Comparison of ENCODE assay signal across 1 cellular context in the genomic region with DNA sequence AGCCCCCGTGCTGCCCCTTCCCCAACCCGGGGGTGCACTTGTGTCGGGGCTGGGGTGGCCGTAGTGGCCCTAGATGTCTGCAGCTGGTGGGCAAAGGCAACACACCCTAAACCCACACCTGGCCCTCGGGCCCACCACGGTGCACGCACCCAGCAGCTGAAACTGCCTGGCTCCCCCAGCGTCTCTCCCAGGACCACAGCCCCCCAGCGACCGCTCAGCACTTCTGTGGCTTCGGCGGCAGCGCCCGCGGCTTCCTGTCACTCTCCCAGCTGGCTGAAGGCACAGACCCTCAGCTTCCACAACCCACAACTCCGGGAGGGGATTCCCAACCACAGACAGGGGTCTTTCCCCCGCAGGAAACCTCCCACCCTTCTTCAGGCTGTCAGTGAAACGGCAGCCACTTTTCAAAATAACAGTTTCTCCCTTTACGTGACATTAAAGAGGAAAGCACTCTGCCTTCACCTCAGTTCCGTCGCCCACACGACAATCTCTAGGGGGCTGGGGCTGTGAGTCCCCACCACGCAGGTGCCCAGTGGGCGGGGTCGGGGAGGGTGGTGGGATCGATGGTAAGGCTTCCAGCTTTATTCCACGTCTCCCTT.
TF ChIP-seq lines count a peak whose summit lies in the region.

No MANE protein-coding gene starts in this region.

TF ChIP-seq in GM12878, 131 proteins besides CTCF, POLR2A, EP300 and RAD21 (continued from another document):
- TF ChIP-seq, protein P1, sequence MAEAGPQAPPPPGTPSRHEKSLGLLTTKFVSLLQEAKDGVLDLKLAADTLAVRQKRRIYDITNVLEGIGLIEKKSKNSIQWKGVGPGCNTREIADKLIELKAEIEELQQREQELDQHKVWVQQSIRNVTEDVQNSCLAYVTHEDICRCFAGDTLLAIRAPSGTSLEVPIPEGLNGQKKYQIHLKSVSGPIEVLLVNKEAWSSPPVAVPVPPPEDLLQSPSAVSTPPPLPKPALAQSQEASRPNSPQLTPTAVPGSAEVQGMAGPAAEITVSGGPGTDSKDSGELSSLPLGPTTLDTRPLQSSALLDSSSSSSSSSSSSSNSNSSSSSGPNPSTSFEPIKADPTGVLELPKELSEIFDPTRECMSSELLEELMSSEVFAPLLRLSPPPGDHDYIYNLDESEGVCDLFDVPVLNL (IDR thresholded peaks at IDR 0.05; ENCODE audit: low read depth, low read length) = no peak
- TF ChIP-seq ZBED1 (IDR thresholded peaks at IDR 0.05; ENCODE audit: borderline replicate concordance) (no peak), NFYA (IDR thresholded peaks at IDR 0.05; ENCODE audit: borderline replicate concordance, low read depth, low read length) (no peak), TCF12 (IDR thresholded peaks at IDR 0.05; ENCODE audit: low read depth, low read length) (0 out of 2 replicates have a peak, but pooled peaks have one; percentile 38), ZNF592 (IDR thresholded peaks at IDR 0.05) (no peak), RUNX3 (IDR thresholded peaks at IDR 0.05; ENCODE audit: low read length) (peak; percentile 66), IKZF1 (conservative IDR thresholded peaks at IDR 0.05) (peak; percentile 62), SIN3A (IDR thresholded peaks at IDR 0.05; ENCODE audit: low read depth, low read length) (no peak), SMC3 (IDR thresholded peaks at IDR 0.05; ENCODE audit: borderline replicate concordance, low read length) (no peak), GABPA (IDR thresholded peaks at IDR 0.05; ENCODE audit: low read depth) (no peak), SREBF2 (IDR thresholded peaks at IDR 0.05; ENCODE audit: low read length) (no peak), PKNOX1 (IDR thresholded peaks at IDR 0.05) (peak; percentile 9; the same call in 1 of the 2 replicates), SPI1 (IDR thresholded peaks at IDR 0.05; ENCODE audit: borderline replicate concordance, insufficient read depth, low read depth, low read length) (no peak), E2F8 (IDR thresholded peaks at IDR 0.05; ENCODE audit: low read depth, partially characterized antibody) (no peak), KLF5 (IDR thresholded peaks at IDR 0.05; ENCODE audit: partially characterized antibody) (no peak), MYB (IDR thresholded peaks at IDR 0.05; ENCODE audit: borderline replicate concordance, low read depth, low read length) (no peak), CHD2 (IDR thresholded peaks at IDR 0.05; ENCODE audit: borderline replicate concordance, low read depth, low read length) (no peak), BCL3 (IDR thresholded peaks at IDR 0.05; ENCODE audit: borderline replicate concordance, insufficient read depth, low read depth, low read length, poor library complexity, severe bottlenecking) (no peak), CBX3 (IDR thresholded peaks at IDR 0.05; ENCODE audit: borderline replicate concordance, low read depth) (no peak), BACH1 (IDR thresholded peaks at IDR 0.05; ENCODE audit: borderline replicate concordance) (no peak)
- TF ChIP-seq, protein P2, sequence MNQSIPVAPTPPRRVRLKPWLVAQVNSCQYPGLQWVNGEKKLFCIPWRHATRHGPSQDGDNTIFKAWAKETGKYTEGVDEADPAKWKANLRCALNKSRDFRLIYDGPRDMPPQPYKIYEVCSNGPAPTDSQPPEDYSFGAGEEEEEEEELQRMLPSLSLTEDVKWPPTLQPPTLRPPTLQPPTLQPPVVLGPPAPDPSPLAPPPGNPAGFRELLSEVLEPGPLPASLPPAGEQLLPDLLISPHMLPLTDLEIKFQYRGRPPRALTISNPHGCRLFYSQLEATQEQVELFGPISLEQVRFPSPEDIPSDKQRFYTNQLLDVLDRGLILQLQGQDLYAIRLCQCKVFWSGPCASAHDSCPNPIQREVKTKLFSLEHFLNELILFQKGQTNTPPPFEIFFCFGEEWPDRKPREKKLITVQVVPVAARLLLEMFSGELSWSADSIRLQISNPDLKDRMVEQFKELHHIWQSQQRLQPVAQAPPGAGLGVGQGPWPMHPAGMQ (IDR thresholded peaks at IDR 0.05; ENCODE audit: borderline replicate concordance) = no peak
- TF ChIP-seq, protein P3, sequence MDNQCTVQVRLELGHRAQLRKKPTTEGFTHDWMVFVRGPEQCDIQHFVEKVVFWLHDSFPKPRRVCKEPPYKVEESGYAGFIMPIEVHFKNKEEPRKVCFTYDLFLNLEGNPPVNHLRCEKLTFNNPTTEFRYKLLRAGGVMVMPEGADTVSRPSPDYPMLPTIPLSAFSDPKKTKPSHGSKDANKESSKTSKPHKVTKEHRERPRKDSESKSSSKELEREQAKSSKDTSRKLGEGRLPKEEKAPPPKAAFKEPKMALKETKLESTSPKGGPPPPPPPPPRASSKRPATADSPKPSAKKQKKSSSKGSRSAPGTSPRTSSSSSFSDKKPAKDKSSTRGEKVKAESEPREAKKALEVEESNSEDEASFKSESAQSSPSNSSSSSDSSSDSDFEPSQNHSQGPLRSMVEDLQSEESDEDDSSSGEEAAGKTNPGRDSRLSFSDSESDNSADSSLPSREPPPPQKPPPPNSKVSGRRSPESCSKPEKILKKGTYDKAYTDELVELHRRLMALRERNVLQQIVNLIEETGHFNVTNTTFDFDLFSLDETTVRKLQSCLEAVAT (IDR thresholded peaks at IDR 0.05) = no peak
- TF ChIP-seq, protein P4, sequence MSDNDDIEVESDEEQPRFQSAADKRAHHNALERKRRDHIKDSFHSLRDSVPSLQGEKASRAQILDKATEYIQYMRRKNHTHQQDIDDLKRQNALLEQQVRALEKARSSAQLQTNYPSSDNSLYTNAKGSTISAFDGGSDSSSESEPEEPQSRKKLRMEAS (IDR thresholded peaks at IDR 0.05; ENCODE audit: low read depth, low read length) = no peak
